In the genomic region with DNA sequence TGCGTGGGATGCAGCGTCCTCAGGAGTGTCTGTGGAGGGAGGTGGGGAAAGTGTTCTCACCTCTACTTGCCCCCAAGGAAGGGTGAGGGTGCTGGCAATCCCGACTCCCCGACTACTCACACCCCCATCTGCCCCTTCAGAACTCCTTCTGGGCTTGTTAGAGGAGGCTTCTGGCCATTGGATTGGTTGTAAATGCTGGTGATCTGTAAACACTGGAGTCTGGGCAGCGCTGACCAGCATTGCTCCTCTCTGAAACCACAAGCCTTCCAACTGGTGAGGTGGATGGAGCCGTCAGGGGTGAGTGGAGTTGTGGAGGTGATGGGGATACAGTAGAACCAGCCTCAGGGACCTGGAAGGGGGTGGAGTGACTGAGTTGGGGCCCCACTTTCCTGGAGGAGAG, we compare ENCODE assay signal across 2 cellular contexts.
A peak's percentile ranks its signal among the peaks of the same experiment; 100 is the strongest.
TF ChIP-seq lines count a peak whose summit lies in the region.

No MANE protein-coding gene starts in this region.

TF ChIP-seq in SK-N-SH, 30 proteins besides CTCF, POLR2A, EP300 and RAD21 (continued from another document):
- TF ChIP-seq, protein P1, sequence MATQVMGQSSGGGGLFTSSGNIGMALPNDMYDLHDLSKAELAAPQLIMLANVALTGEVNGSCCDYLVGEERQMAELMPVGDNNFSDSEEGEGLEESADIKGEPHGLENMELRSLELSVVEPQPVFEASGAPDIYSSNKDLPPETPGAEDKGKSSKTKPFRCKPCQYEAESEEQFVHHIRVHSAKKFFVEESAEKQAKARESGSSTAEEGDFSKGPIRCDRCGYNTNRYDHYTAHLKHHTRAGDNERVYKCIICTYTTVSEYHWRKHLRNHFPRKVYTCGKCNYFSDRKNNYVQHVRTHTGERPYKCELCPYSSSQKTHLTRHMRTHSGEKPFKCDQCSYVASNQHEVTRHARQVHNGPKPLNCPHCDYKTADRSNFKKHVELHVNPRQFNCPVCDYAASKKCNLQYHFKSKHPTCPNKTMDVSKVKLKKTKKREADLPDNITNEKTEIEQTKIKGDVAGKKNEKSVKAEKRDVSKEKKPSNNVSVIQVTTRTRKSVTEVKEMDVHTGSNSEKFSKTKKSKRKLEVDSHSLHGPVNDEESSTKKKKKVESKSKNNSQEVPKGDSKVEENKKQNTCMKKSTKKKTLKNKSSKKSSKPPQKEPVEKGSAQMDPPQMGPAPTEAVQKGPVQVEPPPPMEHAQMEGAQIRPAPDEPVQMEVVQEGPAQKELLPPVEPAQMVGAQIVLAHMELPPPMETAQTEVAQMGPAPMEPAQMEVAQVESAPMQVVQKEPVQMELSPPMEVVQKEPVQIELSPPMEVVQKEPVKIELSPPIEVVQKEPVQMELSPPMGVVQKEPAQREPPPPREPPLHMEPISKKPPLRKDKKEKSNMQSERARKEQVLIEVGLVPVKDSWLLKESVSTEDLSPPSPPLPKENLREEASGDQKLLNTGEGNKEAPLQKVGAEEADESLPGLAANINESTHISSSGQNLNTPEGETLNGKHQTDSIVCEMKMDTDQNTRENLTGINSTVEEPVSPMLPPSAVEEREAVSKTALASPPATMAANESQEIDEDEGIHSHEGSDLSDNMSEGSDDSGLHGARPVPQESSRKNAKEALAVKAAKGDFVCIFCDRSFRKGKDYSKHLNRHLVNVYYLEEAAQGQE (IDR thresholded peaks at IDR 0.05; ENCODE audit: low read depth, low read length) = peak; percentile 84

TF ChIP-seq in SK-N-SH treated with all-trans-retinoic acid at 6 μM for 48 hours, 23 proteins besides CTCF, POLR2A, EP300 and RAD21 (continued from another document):
- TF ChIP-seq, protein P2, sequence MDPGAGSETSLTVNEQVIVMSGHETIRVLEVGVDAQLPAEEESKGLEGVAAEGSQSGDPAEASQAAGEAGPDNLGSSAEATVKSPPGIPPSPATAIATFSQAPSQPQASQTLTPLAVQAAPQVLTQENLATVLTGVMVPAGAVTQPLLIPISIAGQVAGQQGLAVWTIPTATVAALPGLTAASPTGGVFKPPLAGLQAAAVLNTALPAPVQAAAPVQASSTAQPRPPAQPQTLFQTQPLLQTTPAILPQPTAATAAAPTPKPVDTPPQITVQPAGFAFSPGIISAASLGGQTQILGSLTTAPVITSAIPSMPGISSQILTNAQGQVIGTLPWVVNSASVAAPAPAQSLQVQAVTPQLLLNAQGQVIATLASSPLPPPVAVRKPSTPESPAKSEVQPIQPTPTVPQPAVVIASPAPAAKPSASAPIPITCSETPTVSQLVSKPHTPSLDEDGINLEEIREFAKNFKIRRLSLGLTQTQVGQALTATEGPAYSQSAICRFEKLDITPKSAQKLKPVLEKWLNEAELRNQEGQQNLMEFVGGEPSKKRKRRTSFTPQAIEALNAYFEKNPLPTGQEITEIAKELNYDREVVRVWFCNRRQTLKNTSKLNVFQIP (CRISPR knock-in tag; IDR thresholded peaks at IDR 0.05; ENCODE audit: borderline replicate concordance, low read depth) = no peak
- TF ChIP-seq ARNTL (CRISPR knock-in tag; IDR thresholded peaks at IDR 0.05; ENCODE audit: borderline replicate concordance, low read depth) (no peak), ZNF70 (CRISPR knock-in tag; IDR thresholded peaks at IDR 0.05) (no peak), ESRRG (CRISPR knock-in tag; IDR thresholded peaks at IDR 0.05) (no peak), ZNF565 (CRISPR knock-in tag; conservative IDR thresholded peaks at IDR 0.05; ENCODE audit: low read depth) (no peak), GLIS3 (CRISPR knock-in tag; IDR thresholded peaks at IDR 0.05) (no peak), ZFP3 (CRISPR knock-in tag; IDR thresholded peaks at IDR 0.05) (no peak), ZFP30 (CRISPR knock-in tag; IDR thresholded peaks at IDR 0.05) (no peak)
- TF ChIP-seq, protein P3, sequence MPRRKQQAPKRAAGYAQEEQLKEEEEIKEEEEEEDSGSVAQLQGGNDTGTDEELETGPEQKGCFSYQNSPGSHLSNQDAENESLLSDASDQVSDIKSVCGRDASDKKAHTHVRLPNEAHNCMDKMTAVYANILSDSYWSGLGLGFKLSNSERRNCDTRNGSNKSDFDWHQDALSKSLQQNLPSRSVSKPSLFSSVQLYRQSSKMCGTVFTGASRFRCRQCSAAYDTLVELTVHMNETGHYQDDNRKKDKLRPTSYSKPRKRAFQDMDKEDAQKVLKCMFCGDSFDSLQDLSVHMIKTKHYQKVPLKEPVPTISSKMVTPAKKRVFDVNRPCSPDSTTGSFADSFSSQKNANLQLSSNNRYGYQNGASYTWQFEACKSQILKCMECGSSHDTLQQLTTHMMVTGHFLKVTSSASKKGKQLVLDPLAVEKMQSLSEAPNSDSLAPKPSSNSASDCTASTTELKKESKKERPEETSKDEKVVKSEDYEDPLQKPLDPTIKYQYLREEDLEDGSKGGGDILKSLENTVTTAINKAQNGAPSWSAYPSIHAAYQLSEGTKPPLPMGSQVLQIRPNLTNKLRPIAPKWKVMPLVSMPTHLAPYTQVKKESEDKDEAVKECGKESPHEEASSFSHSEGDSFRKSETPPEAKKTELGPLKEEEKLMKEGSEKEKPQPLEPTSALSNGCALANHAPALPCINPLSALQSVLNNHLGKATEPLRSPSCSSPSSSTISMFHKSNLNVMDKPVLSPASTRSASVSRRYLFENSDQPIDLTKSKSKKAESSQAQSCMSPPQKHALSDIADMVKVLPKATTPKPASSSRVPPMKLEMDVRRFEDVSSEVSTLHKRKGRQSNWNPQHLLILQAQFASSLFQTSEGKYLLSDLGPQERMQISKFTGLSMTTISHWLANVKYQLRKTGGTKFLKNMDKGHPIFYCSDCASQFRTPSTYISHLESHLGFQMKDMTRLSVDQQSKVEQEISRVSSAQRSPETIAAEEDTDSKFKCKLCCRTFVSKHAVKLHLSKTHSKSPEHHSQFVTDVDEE (CRISPR knock-in tag; IDR thresholded peaks at IDR 0.05) = no peak
- TF ChIP-seq, protein P4, sequence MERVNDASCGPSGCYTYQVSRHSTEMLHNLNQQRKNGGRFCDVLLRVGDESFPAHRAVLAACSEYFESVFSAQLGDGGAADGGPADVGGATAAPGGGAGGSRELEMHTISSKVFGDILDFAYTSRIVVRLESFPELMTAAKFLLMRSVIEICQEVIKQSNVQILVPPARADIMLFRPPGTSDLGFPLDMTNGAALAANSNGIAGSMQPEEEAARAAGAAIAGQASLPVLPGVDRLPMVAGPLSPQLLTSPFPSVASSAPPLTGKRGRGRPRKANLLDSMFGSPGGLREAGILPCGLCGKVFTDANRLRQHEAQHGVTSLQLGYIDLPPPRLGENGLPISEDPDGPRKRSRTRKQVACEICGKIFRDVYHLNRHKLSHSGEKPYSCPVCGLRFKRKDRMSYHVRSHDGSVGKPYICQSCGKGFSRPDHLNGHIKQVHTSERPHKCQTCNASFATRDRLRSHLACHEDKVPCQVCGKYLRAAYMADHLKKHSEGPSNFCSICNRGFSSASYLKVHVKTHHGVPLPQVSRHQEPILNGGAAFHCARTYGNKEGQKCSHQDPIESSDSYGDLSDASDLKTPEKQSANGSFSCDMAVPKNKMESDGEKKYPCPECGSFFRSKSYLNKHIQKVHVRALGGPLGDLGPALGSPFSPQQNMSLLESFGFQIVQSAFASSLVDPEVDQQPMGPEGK (CRISPR knock-in tag; IDR thresholded peaks at IDR 0.05; ENCODE audit: borderline replicate concordance) = no peak
